In genomic region chr1:201191723-201192477, GRCh38 we compare ENCODE assay signal across 9 cellular contexts. TPM values are rescaled to one million over a fixed set of nuclear protein-coding genes. Genes with fewer than 3 reads are reported as not detected.
DNase-seq lines count a peak whose midpoint lies in the region; ATAC-seq and TF ChIP-seq lines count a peak whose summit lies in the region.
"Had no signal": no experiment of that assay in that cellular context is flagged by ENCODE, and none has a peak within 500 bp of the region (broad histone marks: within the 10 kb centered on the region; RNA-seq: fewer than 3 reads in every experiment).

No MANE protein-coding gene starts in this region.

- intact Hi-C loops in MCF 10A (cut with micrococcal nuclease) (no loop called here), gastrocnemius medialis (cut with DNase I; ENCODE audit: low total_unique reads) (no loop called here)
- intact Hi-C loops in CD4-positive, alpha-beta memory T cell (cut with micrococcal nuclease), result no loop called here

- ATAC-seq in gastrocnemius medialis (peak; percentile 77 to 87), HG03135 (IDR thresholded peaks at IDR 0.05; ENCODE audit: unreplicated experiment) (no peak), HG03175 (IDR thresholded peaks at IDR 0.05; ENCODE audit: unreplicated experiment) (no peak), HG02973 (IDR thresholded peaks at IDR 0.05; ENCODE audit: unreplicated experiment) (no peak)

- TF ChIP-seq POLR2A in gastrocnemius medialis (IDR thresholded peaks at IDR 0.05), result peak; percentile 30 to 51

- H3K36me3 Mint-ChIP-seq in MCF 10A (ENCODE audit: insufficient read depth, unreplicated experiment), result no peaks in the 10 kb centered on the region
- H3K36me3 Mint-ChIP-seq in CD4-positive, alpha-beta memory T cell, result no peaks in the 10 kb centered on the region

- BruUV-seq in MCF 10A (replicated peaks; lab: Mats Ljungman, UMichigan), result no TSS peak

- peak overlapping the region; percentile 41 to 80 (median 61) for H3K27ac ChIP-seq in gastrocnemius medialis
- no peak overlapping the region for H3K27ac ChIP-seq in CD4-positive, alpha-beta memory T cell (ENCODE audit: low read depth, low read length)

- no peaks in the 10 kb centered on the region for H3K27me3 ChIP-seq in gastrocnemius medialis
- no peaks in the 10 kb centered on the region for H3K27me3 ChIP-seq in CD4-positive, alpha-beta memory T cell (ENCODE audit: insufficient read depth, low read length)

- peaks cover 18% of the 10 kb centered on the region for H3K27me3 Mint-ChIP-seq in MCF 10A (ENCODE audit: insufficient read depth, unreplicated experiment)
- peaks cover 13% of the 10 kb centered on the region in 2 donors for H3K27me3 Mint-ChIP-seq in CD4-positive, alpha-beta memory T cell

- peaks cover 7% of the 10 kb centered on the region for H3K4me1 Mint-ChIP-seq in MCF 10A (ENCODE audit: insufficient read depth, unreplicated experiment)
- no peaks in the 10 kb centered on the region for H3K4me1 Mint-ChIP-seq in CD4-positive, alpha-beta memory T cell

- no peak overlapping the region for H3K27ac Mint-ChIP-seq in MCF 10A (ENCODE audit: low read depth, unreplicated experiment)
- no peak overlapping the region for H3K27ac Mint-ChIP-seq in CD4-positive, alpha-beta memory T cell

- peaks cover 12 to 18% of the 10 kb centered on the region in 2 donors for H3K4me1 ChIP-seq in gastrocnemius medialis
- no peaks in the 10 kb centered on the region for H3K4me1 ChIP-seq in CD4-positive, alpha-beta memory T cell (ENCODE audit: insufficient read depth, low read length)

- H3K9me3 Mint-ChIP-seq in MCF 10A (ENCODE audit: unreplicated experiment), result no peaks in the 10 kb centered on the region
- H3K9me3 Mint-ChIP-seq in CD4-positive, alpha-beta memory T cell, result no peaks in the 10 kb centered on the region

- no peaks in the 10 kb centered on the region for H3K36me3 ChIP-seq in gastrocnemius medialis
- no peaks in the 10 kb centered on the region for H3K36me3 ChIP-seq in CD4-positive, alpha-beta memory T cell (ENCODE audit: insufficient read depth, low read length)

- in situ Hi-C loops in gastrocnemius medialis (cut with MboI; ENCODE audit: low sequenced_read_pairs in 4 of 4), result no loop called here

- no peaks in the 10 kb centered on the region for H3K9me3 ChIP-seq in gastrocnemius medialis
- H3K9me3 ChIP-seq in CD4-positive, alpha-beta memory T cell (ENCODE audit: control insufficient read depth in 1 of 2, low read length in 2 of 2), result no peaks in the 10 kb centered on the region

- CTCF ChIA-PET in MCF 10A (lab: Yijun Ruan, JAX), result interaction anchor here (0.8 to 1.8 kb wide), 4 partner anchors 21 to 79 kb away, joined by 3 to 9 read pairs (median 3); no protein-coding TSS in a partner anchor
- CTCF ChIA-PET in CD4-positive, alpha-beta memory T cell (lab: Charles Lee; ENCODE audit: partially characterized antibody), result no interaction called here

- no peak overlapping the region for H3K4me3 Mint-ChIP-seq in MCF 10A (ENCODE audit: unreplicated experiment)
- no peak overlapping the region for H3K4me3 Mint-ChIP-seq in CD4-positive, alpha-beta memory T cell

- TF ChIP-seq CTCF in AG09309 (IDR thresholded peaks at IDR 0.05; ENCODE audit: control insufficient read depth, insufficient read depth, low read depth, low read length, missing control alignments) (no peak), MCF 10A (IDR thresholded peaks at IDR 0.05; ENCODE audit: unreplicated experiment) (no peak), gastrocnemius medialis (IDR thresholded peaks at IDR 0.05 in 4 of 5, conservative IDR thresholded peaks at IDR 0.05 in 1 of 5) (no peak)

- POLR2A ChIA-PET in MCF 10A (lab: Yijun Ruan, JAX), result no interaction called here
- POLR2A ChIA-PET in CD4-positive, alpha-beta memory T cell (lab: Charles Lee; ENCODE audit: partially characterized antibody), result no interaction called here

- peak; percentile 60 for DNase-seq in AG09309 (ENCODE audit: low read depth)
- DNase-seq in M059J (ENCODE audit: low read depth), result peak; percentile 91
- peak; percentile 72 for DNase-seq in MCF 10A (ENCODE audit: unreplicated experiment)
- peak in 1 of 2 donors; percentile 62 for DNase-seq in gastrocnemius medialis
- DNase-seq in CD4-positive, alpha-beta memory T cell, result no peak
- DNase-seq: NCI-H2227 treated with DMSO at 0.1 percent for 48 hours had no signal

- H3K4me3 ChIP-seq in AG09309 (ENCODE audit: control insufficient read depth, low read depth, low read length) (no peak overlapping the region), gastrocnemius medialis (peak overlapping the region in 2 of 4 donors; percentile 6 to 19)
- no peak overlapping the region for H3K4me3 ChIP-seq in CD4-positive, alpha-beta memory T cell (ENCODE audit: low read length in 2 of 2)

RNA-seq across cellular contexts. Expression of gene IGFN1, which starts 1.3 kb away (rescaled TPM):
- not detected in 2 replicates for total RNA-seq in M059J (2014; rRNA removed; shearing (Covaris generic))
- total RNA-seq in MCF 10A (2022) (0.05 and 0.26 TPM in 2 replicates), gastrocnemius medialis (100 to 1,000 TPM in 1 of 4 donors, 10 to 100 TPM in 3; 11.2 to 113 (median 27.7) TPM)
- not detected for total RNA-seq in CD4-positive, alpha-beta memory T cell
- not detected for polyA plus RNA-seq in CD4-positive, alpha-beta memory T cell

RNA-seq across cellular contexts. Expression of gene TMEM9, which starts 37.6 kb away (rescaled TPM):
- total RNA-seq in M059J (2014; rRNA removed; shearing (Covaris generic)), result 129 and 147 TPM in 2 replicates
- 67.2 and 71.7 TPM in 2 replicates for total RNA-seq in MCF 10A (2022)
- total RNA-seq in gastrocnemius medialis, result 10 to 100 TPM; 11.9 to 38.8 (median 13.0) TPM
- 10 to 100 TPM; 20.6 to 21.1 TPM for total RNA-seq in CD4-positive, alpha-beta memory T cell
- polyA plus RNA-seq in CD4-positive, alpha-beta memory T cell, result 10 to 100 TPM; 25.4 to 64.3 TPM

Comparison
In these comparisons a context has a peak if more than half of its experiments do, and no peak if none do; other contexts are left out.
1. DNase-seq: peak in AG09309 (single experiment), M059J (single experiment) and MCF 10A (single experiment); none in CD4-positive, alpha-beta memory T cell (0 of 5).
2. ATAC-seq: peak in gastrocnemius medialis (2 of 2); none in HG03135 (single experiment), HG03175 (single experiment) and HG02973 (single experiment).